In genomic region chr1:85048296-85049064, GRCh38 we compare ENCODE assay signal across 8 cellular contexts. TPM values are rescaled to one million over a fixed set of nuclear protein-coding genes. Genes with fewer than 3 reads are reported as not detected.
DNase-seq lines count a peak whose midpoint lies in the region; ATAC-seq and TF ChIP-seq lines count a peak whose summit lies in the region.

A gene with protein sequence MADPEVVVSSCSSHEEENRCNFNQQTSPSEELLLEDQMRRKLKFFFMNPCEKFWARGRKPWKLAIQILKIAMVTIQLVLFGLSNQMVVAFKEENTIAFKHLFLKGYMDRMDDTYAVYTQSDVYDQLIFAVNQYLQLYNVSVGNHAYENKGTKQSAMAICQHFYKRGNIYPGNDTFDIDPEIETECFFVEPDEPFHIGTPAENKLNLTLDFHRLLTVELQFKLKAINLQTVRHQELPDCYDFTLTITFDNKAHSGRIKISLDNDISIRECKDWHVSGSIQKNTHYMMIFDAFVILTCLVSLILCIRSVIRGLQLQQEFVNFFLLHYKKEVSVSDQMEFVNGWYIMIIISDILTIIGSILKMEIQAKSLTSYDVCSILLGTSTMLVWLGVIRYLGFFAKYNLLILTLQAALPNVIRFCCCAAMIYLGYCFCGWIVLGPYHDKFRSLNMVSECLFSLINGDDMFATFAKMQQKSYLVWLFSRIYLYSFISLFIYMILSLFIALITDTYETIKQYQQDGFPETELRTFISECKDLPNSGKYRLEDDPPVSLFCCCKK (minus strand): TSS chr1:85048500. CDS start chr1:85045360, 3,140 bp downstream.

- H3K27ac Mint-ChIP-seq in MCF 10A (ENCODE audit: low read depth, unreplicated experiment), result no peak within 1 kb of the TSS

- H3K36me3 Mint-ChIP-seq in MCF 10A (ENCODE audit: insufficient read depth, unreplicated experiment), result no peaks in the 10 kb centered on the region

- TF ChIP-seq CTCF in GM20000 (IDR thresholded peaks at IDR 0.05; ENCODE audit: extremely low read depth, missing control alignments) (no peak), MCF 10A (IDR thresholded peaks at IDR 0.05; ENCODE audit: unreplicated experiment) (no peak), left lung (IDR thresholded peaks at IDR 0.05) (no peak)

- no TSS peak for BruUV-seq in MCF 10A (replicated peaks; lab: Mats Ljungman, UMichigan)

- DNase-seq in DMS53 (lab: John Stamatoyannopoulos, UW), result peak; percentile 86
- peak; percentile 72 for DNase-seq in GM20000 (ENCODE audit: low spot score)
- DNase-seq in SW480 (ENCODE audit: low spot score), result peak; percentile 72
- DNase-seq in MCF 10A (ENCODE audit: unreplicated experiment), result peak; percentile 28
- DNase-seq in left lung, result peak; percentile 66 to 82
- peak; percentile 56 for DNase-seq in stimulated activated CD8-positive, alpha-beta memory T cell treated with anti-CD3 and anti-CD28 coated beads, Interleukin-4, amount 100 ng/mL, for 48 hours
- DNase-seq in HCEC 1CT, result no peak

- peak within 1 kb of the TSS; percentile 63 for H3K4me3 Mint-ChIP-seq in MCF 10A (ENCODE audit: unreplicated experiment)

- H3K36me3 ChIP-seq in left lung, result no peaks in the 10 kb centered on the region

- H3K4me1 ChIP-seq in left lung, result peaks cover 6 to 18% of the 10 kb centered on the region in 2 donors

- H3K4me3 ChIP-seq in left lung, result peak within 1 kb of the TSS; percentile 41 to 46

- H3K27me3 Mint-ChIP-seq in MCF 10A (ENCODE audit: insufficient read depth, unreplicated experiment), result no peaks in the 10 kb centered on the region

- no peaks in the 10 kb centered on the region for H3K9me3 ChIP-seq in left lung

- H3K27ac ChIP-seq in left lung, result no peak within 1 kb of the TSS

- POLR2A ChIA-PET in MCF 10A (lab: Yijun Ruan, JAX), result no interaction called here

- CTCF ChIA-PET in MCF 10A (lab: Yijun Ruan, JAX), result interaction anchor here (0.6 kb wide), 1 partner anchor 176 kb away, joined by 3 read pairs; no protein-coding TSS in a partner anchor

- intact Hi-C loops in MCF 10A (cut with micrococcal nuclease), result no loop called here
- intact Hi-C loops in left lung (cut with DNase I), result no loop called here

- H3K4me1 Mint-ChIP-seq in MCF 10A (ENCODE audit: insufficient read depth, unreplicated experiment), result no peaks in the 10 kb centered on the region

- no peaks in the 10 kb centered on the region for H3K9me3 Mint-ChIP-seq in MCF 10A (ENCODE audit: unreplicated experiment)

- ATAC-seq in HG03520 (IDR thresholded peaks at IDR 0.05; ENCODE audit: unreplicated experiment) (peak; percentile 66), left lung (peak; percentile 83)

- H3K27me3 ChIP-seq in left lung, result peaks cover 25 to 84% of the 10 kb centered on the region in 2 donors

RNA-seq across cellular contexts. Expression of the gene that starts here (rescaled TPM):
- total RNA-seq in MCF 10A (2022), result 0.70 and 1.3 TPM in 2 replicates
- total RNA-seq in left lung, result 1 to 10 TPM; 3.6 to 8.1 TPM
